ENCODE assay signal across 8 cellular contexts in the genomic region with DNA sequence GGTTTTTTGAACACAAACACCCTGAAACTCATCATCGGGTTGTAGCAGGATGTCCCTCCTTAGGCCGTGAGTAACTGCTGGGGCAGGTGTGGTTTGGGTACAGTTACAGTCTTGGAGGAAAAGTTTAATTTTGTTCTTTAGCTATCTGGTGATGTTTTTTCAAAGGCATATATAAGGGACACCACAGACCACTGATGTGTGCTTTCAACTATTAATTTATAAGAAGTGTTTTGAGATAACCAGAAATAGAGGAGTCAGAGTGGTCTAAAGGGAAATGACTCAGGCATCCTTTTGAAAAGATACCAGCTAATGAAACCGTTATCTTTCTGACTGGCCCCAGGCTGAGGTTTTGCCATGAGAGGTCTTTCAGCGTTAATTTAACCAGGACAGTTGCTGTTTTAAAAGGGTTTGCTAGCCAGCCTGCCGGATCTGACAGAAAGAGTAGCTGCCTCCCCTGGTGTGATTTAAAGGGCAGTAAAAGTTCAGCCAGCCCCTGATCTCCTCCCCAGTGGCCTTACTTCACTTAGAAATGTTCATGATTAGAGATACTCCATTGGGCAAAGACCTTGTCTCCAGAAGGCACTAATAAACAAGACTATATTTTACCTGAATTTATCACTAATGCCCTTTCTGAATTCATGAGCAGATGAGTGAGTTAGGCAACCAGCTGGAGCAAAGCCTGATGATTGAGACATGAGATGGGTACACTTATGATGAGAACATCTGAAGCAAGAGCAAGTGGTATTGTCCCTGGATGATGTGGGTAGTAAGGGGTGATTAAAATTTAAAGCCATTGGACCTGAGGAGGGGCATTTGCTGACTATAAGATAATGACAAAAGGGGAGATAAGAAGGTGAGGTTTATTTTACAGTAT.
DNase-seq lines count a peak whose midpoint lies in the region; ATAC-seq and TF ChIP-seq lines count a peak whose summit lies in the region.

No MANE protein-coding gene starts in this region.

- H3K27me3 Mint-ChIP-seq in activated CD4-positive, alpha-beta T cell treated with anti-CD3 and anti-CD28 coated beads for 36 hours: no peaks in the 10 kb centered on the region

- H3K4me3 ChIP-seq in astrocyte of the cerebellum (ENCODE audit: low read depth, low read length) (no peak overlapping the region), retinal pigment epithelial cell (ENCODE audit: low read length) (no peak overlapping the region)

- peak overlapping the region; percentile 23 for H3K27ac Mint-ChIP-seq in activated CD4-positive, alpha-beta T cell treated with anti-CD3 and anti-CD28 coated beads for 36 hours

- H3K4me1 Mint-ChIP-seq in activated CD4-positive, alpha-beta T cell treated with anti-CD3 and anti-CD28 coated beads for 36 hours: peaks cover 19% of the 10 kb centered on the region

- intact Hi-C loops in activated CD4-positive, alpha-beta T cell treated with anti-CD3 and anti-CD28 coated beads for 36 hours (cut with DNase I, micrococcal nuclease): no loop called here

- CTCF ChIA-PET in activated CD4-positive, alpha-beta T cell treated with anti-CD3 and anti-CD28 coated beads for 36 hours (lab: Charles Lee): interaction anchor here (0.7 to 1.6 kb wide), 3 partner anchors 10 to 340 kb away, joined by 3 to 6 read pairs (median 3); no protein-coding TSS in a partner anchor

- POLR2A ChIA-PET in activated CD4-positive, alpha-beta T cell treated with anti-CD3 and anti-CD28 coated beads for 36 hours (lab: Charles Lee): interaction anchor here (0.5 kb wide), 1 partner anchor 298 kb away, joined by 7 read pairs; no protein-coding TSS in a partner anchor

- no peak overlapping the region for H3K4me3 Mint-ChIP-seq in activated CD4-positive, alpha-beta T cell treated with anti-CD3 and anti-CD28 coated beads for 36 hours

- no peaks in the 10 kb centered on the region for H3K36me3 Mint-ChIP-seq in activated CD4-positive, alpha-beta T cell treated with anti-CD3 and anti-CD28 coated beads for 36 hours (ENCODE audit: low read depth)

- in situ Hi-C loops in astrocyte of the cerebellum (cut with HindIII; ENCODE audit: low sequenced_read_pairs): no loop called here

- ATAC-seq in activated CD4-positive, alpha-beta T cell treated with anti-CD3 and anti-CD28 coated beads for 36 hours: peak; percentile 86
- ATAC-seq in HG03460 (IDR thresholded peaks at IDR 0.05; ENCODE audit: unreplicated experiment): peak; percentile 81

- no peaks in the 10 kb centered on the region for H3K9me3 Mint-ChIP-seq in activated CD4-positive, alpha-beta T cell treated with anti-CD3 and anti-CD28 coated beads for 36 hours (ENCODE audit: low read depth)

- TF ChIP-seq CTCF in astrocyte of the cerebellum (IDR thresholded peaks at IDR 0.05; ENCODE audit: low read depth, low read length, missing control alignments): no peak
- no peak for TF ChIP-seq CTCF in retinal pigment epithelial cell (conservative IDR thresholded peaks at IDR 0.05; ENCODE audit: low read depth, low read length)

- peak; percentile 40 for DNase-seq in activated CD4-positive, alpha-beta T cell treated with anti-CD3 and anti-CD28 coated beads for 36 hours
- DNase-seq in activated CD4-positive, alpha-beta T cell treated with anti-CD3 and anti-CD28 coated beads for 1 hour: no peak
- DNase-seq in astrocyte of the cerebellum (ENCODE audit: low read depth) (peak; percentile 27), retinal pigment epithelial cell (ENCODE audit: low read depth) (peak; percentile 12), NOMO-1 treated with dmso at 0.1 percent for 144 hours (lab: John Stamatoyannopoulos, UW; ENCODE audit: unreplicated experiment) (no peak), DMS53 (lab: John Stamatoyannopoulos, UW) (no peak), DMS53 treated with DMSO at 0.1 percent for 48 hours (lab: John Stamatoyannopoulos, UW; ENCODE audit: unreplicated experiment) (no peak)

Comparison
In these comparisons a context has a peak if more than half of its experiments do, and no peak if none do; other contexts are left out.
1. DNase-seq: peak in activated CD4-positive, alpha-beta T cell treated with anti-CD3 and anti-CD28 coated beads for 36 hours (single experiment), astrocyte of the cerebellum (single experiment) and retinal pigment epithelial cell (single experiment); none in activated CD4-positive, alpha-beta T cell treated with anti-CD3 and anti-CD28 coated beads for 1 hour (single experiment), NOMO-1 treated with dmso at 0.1 percent for 144 hours (single experiment), DMS53 (single experiment) and DMS53 treated with DMSO at 0.1 percent for 48 hours (single experiment).